31 cellular contexts compared by ENCODE assay signal in genomic region chr2:197345846-197346370, GRCh38. TPM values are rescaled to one million over a fixed set of nuclear protein-coding genes. Genes with fewer than 3 reads are reported as not detected.
A peak's percentile ranks its signal among the peaks of the same experiment; 100 is the strongest.
DNase-seq lines count a peak whose midpoint lies in the region; ATAC-seq, FAIRE-seq and TF ChIP-seq lines count a peak whose summit lies in the region.
"Had no signal": no experiment of that assay in that cellular context is flagged by ENCODE, and none has a peak within 500 bp of the region (broad histone marks: within the 10 kb centered on the region; RNA-seq: fewer than 3 reads in every experiment).

No MANE protein-coding gene starts in this region.

- no peaks in the 10 kb centered on the region for H3K4me1 ChIP-seq in HepG2 (ENCODE audit: insufficient read depth, low read length)
- H3K4me1 ChIP-seq in right lobe of liver = no peaks in the 10 kb centered on the region
- H3K4me1 ChIP-seq in RWPE2 (ENCODE audit: insufficient read depth, poor library complexity, severe bottlenecking) = no peaks in the 10 kb centered on the region
- H3K4me1 ChIP-seq in foreskin keratinocyte = no peaks in the 10 kb centered on the region
- H3K4me1 ChIP-seq in CD4-positive, alpha-beta memory T cell (ENCODE audit: insufficient read depth, low read length) = no peaks in the 10 kb centered on the region
- H3K4me1 ChIP-seq: testis had no signal

- H3K27me3 ChIP-seq in HepG2 (ENCODE audit: control insufficient read depth in 1 of 2, insufficient read depth in 2 of 2, low read length in 2 of 2) (peaks cover 2 to 24% of the 10 kb centered on the region in 2 experiments; a peak in 2 of 5 replicates), right lobe of liver (no peaks in the 10 kb centered on the region), RWPE2 (ENCODE audit: insufficient read depth, poor library complexity, severe bottlenecking) (no peaks in the 10 kb centered on the region), foreskin keratinocyte (no peaks in the 10 kb centered on the region)
- H3K27me3 ChIP-seq in CD4-positive, alpha-beta memory T cell (ENCODE audit: insufficient read depth, low read length) = no peaks in the 10 kb centered on the region
- H3K27me3 ChIP-seq: testis had no signal

- H3K27ac Mint-ChIP-seq in CD4-positive, alpha-beta memory T cell = peak overlapping the region in 2 of 7 donors; percentile 1 to 70
- no peak overlapping the region for H3K27ac Mint-ChIP-seq in activated CD4-positive, alpha-beta T cell treated with anti-CD3 and anti-CD28 coated beads, Interleukin-2, amount 10 ng/mL, durations not matched to agents 7 days and 5 days
- H3K27ac Mint-ChIP-seq: activated CD4-positive, alpha-beta memory T cell treated with anti-CD3 and anti-CD28 coated beads, Interleukin-2, amount 10 ng/mL, durations not matched to agents 7 days and 5 days; activated naive CD4-positive, alpha-beta T cell treated with anti-CD3 and anti-CD28 coated beads for 36 hours; B cell; immature natural killer cell; natural killer cell had no signal

- H3K27ac ChIP-seq in HepG2 (ENCODE audit: extremely low read length, insufficient read depth, low read length) = no peak overlapping the region
- H3K27ac ChIP-seq in right lobe of liver = no peak overlapping the region
- no peak overlapping the region for H3K27ac ChIP-seq in RWPE2 (ENCODE audit: poor library complexity, severe bottlenecking)
- no peak overlapping the region for H3K27ac ChIP-seq in foreskin keratinocyte
- H3K27ac ChIP-seq in CD4-positive, alpha-beta memory T cell (ENCODE audit: low read depth, low read length) = no peak overlapping the region
- H3K27ac ChIP-seq: testis had no signal

- H3K4me3 ChIP-seq in HepG2 (replicated peaks in 1 of 3; ENCODE audit: insufficient read depth in 1 of 3, low read depth in 2 of 3, low read length in 3 of 3) (no peak overlapping the region), right lobe of liver (no peak overlapping the region), RWPE2 (ENCODE audit: severe bottlenecking) (no peak overlapping the region)
- H3K4me3 ChIP-seq in CD4-positive, alpha-beta memory T cell (ENCODE audit: low read length in 2 of 2) = no peak overlapping the region
- H3K4me3 ChIP-seq: GM12878, mucosa of descending colon, testis had no signal

- in situ Hi-C loops in HepG2 (cut with HindIII; ENCODE audit: extremely low pct_ligation_motif_present, low pct_unique_long_range_greater_than_20kb) = no loop called here

- TF ChIP-seq POLR2A in HepG2 (IDR thresholded peaks at IDR 0.05; ENCODE audit: insufficient read depth in 1 of 2, low read depth in 2 of 2, low read length in 2 of 2) (no peak), right lobe of liver (IDR thresholded peaks at IDR 0.05) (no peak)

- CTCF ChIA-PET in HepG2 (lab: Yijun Ruan, JAX; ENCODE audit: low intra/inter-chr PET ratio, low total read pairs) = no interaction called here
- CTCF ChIA-PET in CD4-positive, alpha-beta memory T cell (lab: Charles Lee; ENCODE audit: partially characterized antibody) = interaction anchor here (1.0 to 1.4 kb wide), 3 partner anchors 8 to 18 kb away, joined by 3 to 5 read pairs (median 3); no protein-coding TSS in a partner anchor
- CTCF ChIA-PET in activated CD4-positive, alpha-beta T cell treated with anti-CD3 and anti-CD28 coated beads, Interleukin-2, amount 10 ng/mL, durations not matched to agents 7 days and 5 days (lab: Charles Lee) = interaction anchor here (0.7 to 2.4 kb wide), 5 partner anchors 10 to 72 kb away, joined by 3 to 7 read pairs (median 3); no protein-coding TSS in a partner anchor

- H3K9me3 ChIP-seq in HepG2 (ENCODE audit: low read length) = no peaks in the 10 kb centered on the region
- no peaks in the 10 kb centered on the region for H3K9me3 ChIP-seq in right lobe of liver
- no peaks in the 10 kb centered on the region for H3K9me3 ChIP-seq in RWPE2 (ENCODE audit: severe bottlenecking)
- no peaks in the 10 kb centered on the region for H3K9me3 ChIP-seq in CD4-positive, alpha-beta memory T cell (ENCODE audit: control insufficient read depth in 1 of 2, low read length in 2 of 2)
- H3K9me3 ChIP-seq: mucosa of descending colon, testis had no signal

- POLR2A ChIA-PET in HepG2 (lab: Yijun Ruan, JAX) = no interaction called here
- POLR2A ChIA-PET in CD4-positive, alpha-beta memory T cell (lab: Charles Lee; ENCODE audit: partially characterized antibody) = interaction anchor here (1.0 kb wide), 1 partner anchor 18 kb away, joined by 3 read pairs; no protein-coding TSS in a partner anchor
- POLR2A ChIA-PET in activated CD4-positive, alpha-beta T cell treated with anti-CD3 and anti-CD28 coated beads, Interleukin-2, amount 10 ng/mL, durations not matched to agents 7 days and 5 days (lab: Charles Lee) = no interaction called here

- H4K20me1 ChIP-seq in HepG2 (ENCODE audit: insufficient read depth, low read length) = no peaks in the 10 kb centered on the region

- peaks cover 0 to 3% of the 10 kb centered on the region in 2 donors for H3K36me3 Mint-ChIP-seq in CD4-positive, alpha-beta memory T cell
- H3K36me3 Mint-ChIP-seq in activated CD4-positive, alpha-beta T cell treated with anti-CD3 and anti-CD28 coated beads, Interleukin-2, amount 10 ng/mL, durations not matched to agents 7 days and 5 days (ENCODE audit: low read depth) = no peaks in the 10 kb centered on the region
- H3K36me3 Mint-ChIP-seq: CD8-positive, alpha-beta memory T cell; natural killer cell had no signal

- ATAC-seq in HepG2 (peak; percentile 46), right lobe of liver (no peak), RWPE2 (ENCODE audit: low read depth) (0 out of 3 replicates have a peak, but pooled peaks have one; percentile 22), foreskin keratinocyte (peak; percentile 52), HG03521 (IDR thresholded peaks at IDR 0.05; ENCODE audit: unreplicated experiment) (no peak), HG02885 (IDR thresholded peaks at IDR 0.05; ENCODE audit: poor library complexity, unreplicated experiment) (no peak)
- ATAC-seq: activated CD4-positive, CD25-positive, alpha-beta regulatory T cell treated with anti-CD3 and anti-CD28 coated beads, Interleukin-2, amount 50 U/mL, for 24 hours; GM12878; left colon; mucosa of descending colon had no signal

- peaks cover 5 to 7% (median 5%) of the 10 kb centered on the region in 4 donors for H3K4me1 Mint-ChIP-seq in CD4-positive, alpha-beta memory T cell
- peaks cover 4% of the 10 kb centered on the region for H3K4me1 Mint-ChIP-seq in activated CD4-positive, alpha-beta T cell treated with anti-CD3 and anti-CD28 coated beads, Interleukin-2, amount 10 ng/mL, durations not matched to agents 7 days and 5 days
- H3K4me1 Mint-ChIP-seq: B cell, immature natural killer cell, natural killer cell had no signal

- intact Hi-C loops in HepG2 (cut with micrococcal nuclease; ENCODE audit: unreplicated experiment) = no loop called here
- intact Hi-C loops in right lobe of liver (cut with DNase I) = no loop called here
- intact Hi-C loops in CD4-positive, alpha-beta memory T cell (cut with micrococcal nuclease) = no loop called here

- DNase-seq in HepG2 (ENCODE audit: low spot score) (no peak), right lobe of liver (no peak), RWPE2 (ENCODE audit: low spot score) (no peak), foreskin keratinocyte (no peak)
- DNase-seq in CD4-positive, alpha-beta memory T cell = no peak
- DNase-seq in activated CD4-positive, alpha-beta T cell treated with anti-CD3 and anti-CD28 coated beads, Interleukin-2, amount 10 ng/mL, durations not matched to agents 7 days and 5 days = no peak
- DNase-seq: activated CD4-positive, alpha-beta memory T cell treated with anti-CD3 and anti-CD28 coated beads, Interleukin-2, amount 10 ng/mL, durations not matched to agents 7 days and 5 days; activated CD8-positive, alpha-beta memory T cell treated with anti-CD3 and anti-CD28 coated beads, Interleukin-2, amount 50 U/mL, for 4 hours; activated naive CD4-positive, alpha-beta T cell treated with anti-CD3 and anti-CD28 coated beads for 36 hours; amygdala; CD8-positive, alpha-beta memory T cell; H7; immature natural killer cell; Kasumi-1; left colon; mammary epithelial cell; mucosa of descending colon; natural killer cell; NCI-H1436 treated with DMSO at 0.1 percent for 48 hours; NCI-H226; NCI-H526 treated with DMSO at 0.1 percent for 48 hours; RPMI8226; stimulated activated naive CD4-positive, alpha-beta T cell treated with Interleukin-2 at 50 U/mL for 16 hours; testis had no signal

- WGBS in HepG2 (ENCODE audit: low lambda C conversion rate) = 19% methylated on average over 5 of the region's 5 CpGs
- WGBS in right lobe of liver (ENCODE audit: insufficient coverage, low coverage, low lambda C conversion rate, missing lambda C conversion rate) = 100% methylated on average over 3 of the region's 5 CpGs

- no peak for TF ChIP-seq CTCF in HepG2 (CRISPR knock-in tag; IDR thresholded peaks at IDR 0.05)
- TF ChIP-seq CTCF in right lobe of liver (IDR thresholded peaks at IDR 0.05) = no peak
- no peak for TF ChIP-seq CTCF in RWPE2 (IDR thresholded peaks at IDR 0.05; ENCODE audit: poor library complexity, severe bottlenecking)
- TF ChIP-seq CTCF in foreskin keratinocyte (conservative IDR thresholded peaks at IDR 0.05) = no peak

- H3K79me2 ChIP-seq in HepG2 (ENCODE audit: insufficient read depth, low read length) = no peaks in the 10 kb centered on the region

- H3K36me3 ChIP-seq in HepG2 (replicated peaks in 1 of 2; ENCODE audit: control insufficient read depth in 1 of 2, insufficient read depth in 2 of 2, low read length in 2 of 2) (no peaks in the 10 kb centered on the region), right lobe of liver (no peaks in the 10 kb centered on the region), RWPE2 (ENCODE audit: low read depth) (no peaks in the 10 kb centered on the region)
- H3K36me3 ChIP-seq in CD4-positive, alpha-beta memory T cell (ENCODE audit: insufficient read depth, low read length) = no peaks in the 10 kb centered on the region

- TF ChIP-seq EP300 in HepG2 (IDR thresholded peaks at IDR 0.05; ENCODE audit: low read depth in 2 of 2, low read length in 2 of 2) = no peak
- no peak for TF ChIP-seq EP300 in HepG2 (CRISPR knock-in tag; IDR thresholded peaks at IDR 0.05; ENCODE audit: borderline replicate concordance)

- H3K4me3 Mint-ChIP-seq in CD4-positive, alpha-beta memory T cell = no peak overlapping the region
- no peak overlapping the region for H3K4me3 Mint-ChIP-seq in activated CD4-positive, alpha-beta T cell treated with anti-CD3 and anti-CD28 coated beads, Interleukin-2, amount 10 ng/mL, durations not matched to agents 7 days and 5 days
- H3K4me3 Mint-ChIP-seq: activated CD4-positive, alpha-beta memory T cell treated with anti-CD3 and anti-CD28 coated beads, Interleukin-2, amount 10 ng/mL, durations not matched to agents 7 days and 5 days; activated naive CD4-positive, alpha-beta T cell treated with anti-CD3 and anti-CD28 coated beads for 36 hours; B cell; CD8-positive, alpha-beta memory T cell; immature natural killer cell; natural killer cell had no signal

- H3K9me3 Mint-ChIP-seq in CD4-positive, alpha-beta memory T cell = peaks cover 0 to 2% (median 0%) of the 10 kb centered on the region in 8 donors
- H3K9me3 Mint-ChIP-seq in activated CD4-positive, alpha-beta T cell treated with anti-CD3 and anti-CD28 coated beads, Interleukin-2, amount 10 ng/mL, durations not matched to agents 7 days and 5 days = peaks cover 4% of the 10 kb centered on the region
- H3K9me3 Mint-ChIP-seq: activated CD4-positive, alpha-beta memory T cell treated with anti-CD3 and anti-CD28 coated beads, Interleukin-2, amount 10 ng/mL, durations not matched to agents 7 days and 5 days; activated naive CD4-positive, alpha-beta T cell treated with anti-CD3 and anti-CD28 coated beads for 36 hours; CD8-positive, alpha-beta memory T cell; immature natural killer cell; natural killer cell had no signal

- no peak overlapping the region for H2AFZ ChIP-seq in HepG2 (ENCODE audit: low read length)

- H3K9ac ChIP-seq in HepG2 (ENCODE audit: insufficient read depth, low read depth, low read length) = no peak overlapping the region

- H3K4me2 ChIP-seq in HepG2 (ENCODE audit: low read depth, low read length) = no peak overlapping the region

- no peak for FAIRE-seq in HepG2 (lab: Jason Lieb, UNC)
- FAIRE-seq: endothelial cell of umbilical vein, GM12878, GM19239 had no signal

- BruUV-seq in HepG2 (replicated peaks; lab: Mats Ljungman, UMichigan) = no TSS peak

- no peaks in the 10 kb centered on the region for H3K27me3 Mint-ChIP-seq in CD4-positive, alpha-beta memory T cell
- no peaks in the 10 kb centered on the region for H3K27me3 Mint-ChIP-seq in activated CD4-positive, alpha-beta T cell treated with anti-CD3 and anti-CD28 coated beads, Interleukin-2, amount 10 ng/mL, durations not matched to agents 7 days and 5 days
- H3K27me3 Mint-ChIP-seq: activated CD4-positive, alpha-beta memory T cell treated with anti-CD3 and anti-CD28 coated beads, Interleukin-2, amount 10 ng/mL, durations not matched to agents 7 days and 5 days; B cell; CD8-positive, alpha-beta memory T cell had no signal

- TF ChIP-seq RAD21 in HepG2 (CRISPR knock-in tag; IDR thresholded peaks at IDR 0.05) = no peak

RNA-seq across cellular contexts. Expression of gene ANKRD44, which starts 35.3 kb away (rescaled TPM):
- 0.11 and 0.36 TPM in 2 replicates for total RNA-seq in HepG2 (2016; rRNA removed; fragmentation: Illumina TruSeq; extraction: Trizol)
- not detected in 2 replicates for total RNA-seq in HepG2 (2016; cell fraction: cytosol; rRNA removed; fragmentation: Illumina TruSeq; extraction: Trizol; ENCODE audit: low read depth)
- total RNA-seq in HepG2 (2016; cell fraction: insoluble cytoplasmic fraction; rRNA removed; fragmentation: Illumina TruSeq; extraction: Trizol) = 0.55 and 0.63 TPM in 2 replicates
- total RNA-seq in HepG2 (2016; cell fraction: membrane; rRNA removed; fragmentation: Illumina TruSeq; extraction: Trizol) = 0.77 TPM in 1 of 2 replicates, not detected in the other
- 0.44 and 1.2 TPM in 2 replicates for total RNA-seq in HepG2 (2016; cell fraction: nucleus; rRNA removed; fragmentation: Illumina TruSeq; extraction: Trizol)
- polyA plus RNA-seq in HepG2 (2011; rRNA removed) = 0.04 and 0.05 TPM in 2 replicates
- polyA plus RNA-seq in HepG2 (2011; cell fraction: cytosol; rRNA removed) = 0.03 and 0.08 TPM in 2 replicates
- polyA plus RNA-seq in HepG2 (2011; cell fraction: nucleus; rRNA removed) = 1.3 and 2.2 TPM in 2 replicates
- 0.04 TPM in 1 of 2 replicates, not detected in the other for polyA plus RNA-seq in HepG2 (2012)
- 0.16 TPM in 1 of 2 replicates, not detected in the other for polyA plus RNA-seq in HepG2 (2016; cell fraction: cytosol; fragmentation: Illumina TruSeq; extraction: Trizol; ENCODE audit: low read depth)
- 0.09 and 0.17 TPM in 2 replicates for polyA plus RNA-seq in HepG2 (2016; cell fraction: insoluble cytoplasmic fraction; fragmentation: Illumina TruSeq; extraction: Trizol; ENCODE audit: low read depth)
- polyA plus RNA-seq in HepG2 (2016; cell fraction: membrane; fragmentation: Illumina TruSeq; extraction: Trizol; ENCODE audit: low read depth) = not detected in 2 replicates
- 0.07 and 0.21 TPM in 2 replicates for polyA plus RNA-seq in HepG2 (2016; cell fraction: nucleus; fragmentation: Illumina TruSeq; extraction: Trizol; ENCODE audit: insufficient read depth, low read depth)
- polyA minus RNA-seq in HepG2 (2011; rRNA and poly(A)+ RNA removed; ENCODE audit: low replicate concordance) = 0.52 and 22.4 TPM in 2 replicates
- polyA minus RNA-seq in HepG2 (2011; cell fraction: cytosol; rRNA and poly(A)+ RNA removed) = not detected in 2 replicates
- polyA minus RNA-seq in HepG2 (2011; cell fraction: nucleus; rRNA and poly(A)+ RNA removed) = 1.2 and 1.3 TPM in 2 replicates
- total RNA-seq in right lobe of liver = 10 to 100 TPM in 4 of 6 experiments, 1 to 10 TPM in 2; 7.9 to 19.5 (median 13.3) TPM
- 0.99 and 2.0 TPM in 2 replicates for total RNA-seq in foreskin keratinocyte
- 0.07 and 0.37 TPM in 2 replicates for polyA plus RNA-seq in foreskin keratinocyte
- total RNA-seq in CD4-positive, alpha-beta memory T cell = 100 to 1,000 TPM; 229 to 248 TPM
- 10 to 100 TPM; 51.5 to 87.9 TPM for polyA plus RNA-seq in CD4-positive, alpha-beta memory T cell
- 100 to 1,000 TPM; 223 to 283 TPM for total RNA-seq in activated CD4-positive, alpha-beta T cell treated with anti-CD3 and anti-CD28 coated beads, Interleukin-2, amount 10 ng/mL, durations not matched to agents 7 days and 5 days

Comparison
In these comparisons a context has a peak if more than half of its experiments do, and no peak if none do; other contexts are left out.
1. ATAC-seq: peak in HepG2 (single experiment), RWPE2 (single experiment) and foreskin keratinocyte (single experiment); none in right lobe of liver (0 of 4), HG03521 (single experiment) and HG02885 (single experiment).
2. RNA of gene ANKRD44, which starts 35.3 kb away (total RNA-seq): 223 to 283 TPM in activated CD4-positive, alpha-beta T cell treated with anti-CD3 and anti-CD28 coated beads, Interleukin-2, amount 10 ng/mL, durations not matched to agents 7 days and 5 days and 229 to 248 TPM in CD4-positive, alpha-beta memory T cell; 7.9 to 19.5 TPM in right lobe of liver, 0.99 to 2.0 TPM in foreskin keratinocyte and 0.11 to 1.2 TPM in HepG2; every median in the first group is over 10 times any median in the second.